11 cellular contexts compared by ENCODE assay signal in the genomic region with DNA sequence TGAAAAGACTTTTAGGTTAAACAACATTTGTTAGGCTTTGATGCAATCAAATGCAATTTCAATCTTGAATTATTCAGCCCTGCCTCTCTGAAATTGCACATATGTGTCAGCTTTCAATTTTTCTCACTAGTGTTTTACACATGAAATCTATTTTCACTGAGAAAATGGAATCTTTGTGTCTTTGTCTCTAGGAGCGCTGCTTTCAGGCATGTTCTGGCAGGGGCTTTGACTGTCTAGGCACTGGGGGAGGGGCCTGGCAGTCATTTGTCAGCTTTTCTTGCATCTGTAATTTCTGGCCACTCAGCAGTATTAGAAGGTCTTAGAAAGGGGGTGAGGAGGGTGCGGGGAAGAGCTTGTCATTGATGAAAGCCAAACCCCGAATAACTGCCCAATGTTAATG.
DNase-seq lines count a peak whose midpoint lies in the region; ATAC-seq, FAIRE-seq and TF ChIP-seq lines count a peak whose summit lies in the region.
"Had no signal": no experiment of that assay in that cellular context is flagged by ENCODE, and none has a peak within 500 bp of the region (broad histone marks: within the 10 kb centered on the region; RNA-seq: fewer than 3 reads in every experiment).

No MANE protein-coding gene starts in this region.

- no peaks in the 10 kb centered on the region for H3K9me3 ChIP-seq in HepG2 (ENCODE audit: low read length)
- H3K9me3 ChIP-seq in right lobe of liver, result no peaks in the 10 kb centered on the region
- no peaks in the 10 kb centered on the region for H3K9me3 ChIP-seq in T-helper 17 cell (ENCODE audit: control insufficient read depth, low read length, poor library complexity, severe bottlenecking)

- H4K20me1 ChIP-seq in HepG2 (ENCODE audit: insufficient read depth, low read length), result no peaks in the 10 kb centered on the region

- no peak overlapping the region for H3K27ac ChIP-seq in HepG2 (ENCODE audit: extremely low read length, insufficient read depth, low read length)
- no peak overlapping the region for H3K27ac ChIP-seq in right lobe of liver

- H3K27me3 ChIP-seq in HepG2 (ENCODE audit: control insufficient read depth in 1 of 2, insufficient read depth in 2 of 2, low read length in 2 of 2) (no peaks in the 10 kb centered on the region), right lobe of liver (no peaks in the 10 kb centered on the region)

- in situ Hi-C loops in HepG2 (cut with HindIII; ENCODE audit: extremely low pct_ligation_motif_present, low pct_unique_long_range_greater_than_20kb), result no loop called here

- H3K4me3 Mint-ChIP-seq in MCF 10A (ENCODE audit: unreplicated experiment), result peak overlapping the region; percentile 54
- no peak overlapping the region for H3K4me3 Mint-ChIP-seq in T-helper 17 cell
- H3K4me3 Mint-ChIP-seq: activated CD8-positive, alpha-beta T cell treated with anti-CD3 and anti-CD28 coated beads, Interleukin-2, amount 10 ng/mL, durations not matched to agents 7 days and 5 days had no signal

- FAIRE-seq in HepG2 (lab: Jason Lieb, UNC), result no peak

- TF ChIP-seq EP300 in HepG2 (IDR thresholded peaks at IDR 0.05; ENCODE audit: low read depth in 2 of 2, low read length in 2 of 2) (no peak), HepG2 (CRISPR knock-in tag; IDR thresholded peaks at IDR 0.05; ENCODE audit: borderline replicate concordance) (no peak)

- TF ChIP-seq CTCF in HepG2 (CRISPR knock-in tag; IDR thresholded peaks at IDR 0.05) (no peak), right lobe of liver (IDR thresholded peaks at IDR 0.05) (no peak), MCF 10A (IDR thresholded peaks at IDR 0.05; ENCODE audit: unreplicated experiment) (no peak)

- H3K27me3 Mint-ChIP-seq in MCF 10A (ENCODE audit: insufficient read depth, unreplicated experiment) (no peaks in the 10 kb centered on the region), T-helper 17 cell (no peaks in the 10 kb centered on the region)
- H3K27me3 Mint-ChIP-seq: CD4-positive, CD25-positive, alpha-beta regulatory T cell had no signal

- H3K79me2 ChIP-seq in HepG2 (ENCODE audit: insufficient read depth, low read length), result no peaks in the 10 kb centered on the region

- POLR2A ChIA-PET in HepG2 (lab: Yijun Ruan, JAX), result no interaction called here
- POLR2A ChIA-PET in MCF 10A (lab: Yijun Ruan, JAX), result interaction anchor here (0.6 to 26.6 kb wide), 14 partner anchors 9 to 180 kb away, joined by 3 to 502 read pairs (median 11); no protein-coding TSS in a partner anchor

- H3K4me1 Mint-ChIP-seq in MCF 10A (ENCODE audit: insufficient read depth, unreplicated experiment) (peaks cover 64% of the 10 kb centered on the region), T-helper 17 cell (peaks cover 12% of the 10 kb centered on the region)

- H3K36me3 Mint-ChIP-seq in MCF 10A (ENCODE audit: insufficient read depth, unreplicated experiment), result peaks cover 25% of the 10 kb centered on the region
- peaks cover 6% of the 10 kb centered on the region for H3K36me3 Mint-ChIP-seq in T-helper 17 cell (ENCODE audit: low read depth)

- H3K9ac ChIP-seq in HepG2 (ENCODE audit: insufficient read depth, low read depth, low read length), result no peak overlapping the region

- H3K4me3 ChIP-seq in HepG2 (replicated peaks in 1 of 3; ENCODE audit: insufficient read depth in 1 of 3, low read depth in 2 of 3, low read length in 3 of 3), result no peak overlapping the region
- H3K4me3 ChIP-seq in right lobe of liver, result no peak overlapping the region

- ATAC-seq in HepG2 (no peak), right lobe of liver (no peak), GM18907 (IDR thresholded peaks at IDR 0.05; ENCODE audit: unreplicated experiment) (no peak), T-helper 17 cell (no peak)
- ATAC-seq: activated CD8-positive, alpha-beta T cell treated with anti-CD3 and anti-CD28 coated beads, Interleukin-2, amount 10 ng/mL, durations not matched to agents 7 days and 5 days had no signal

- BruUV-seq in HepG2 (replicated peaks; lab: Mats Ljungman, UMichigan) (no TSS peak), MCF 10A (replicated peaks; lab: Mats Ljungman, UMichigan) (no TSS peak)

- no peak for TF ChIP-seq POLR2A in HepG2 (IDR thresholded peaks at IDR 0.05; ENCODE audit: insufficient read depth in 1 of 2, low read depth in 2 of 2, low read length in 2 of 2)
- TF ChIP-seq POLR2A in right lobe of liver (IDR thresholded peaks at IDR 0.05), result no peak

- intact Hi-C loops in HepG2 (cut with micrococcal nuclease; ENCODE audit: unreplicated experiment) (no loop called here), right lobe of liver (cut with DNase I) (no loop called here), MCF 10A (cut with micrococcal nuclease) (loop anchor here (2.0 kb wide), 2 partner anchors 14 to 32 kb away; no protein-coding TSS in a partner anchor)

- H2AFZ ChIP-seq in HepG2 (ENCODE audit: low read length), result no peak overlapping the region

- H3K27ac Mint-ChIP-seq in MCF 10A (ENCODE audit: low read depth, unreplicated experiment) (peak overlapping the region; percentile 94), T-helper 17 cell (no peak overlapping the region)
- H3K27ac Mint-ChIP-seq: activated CD8-positive, alpha-beta T cell treated with anti-CD3 and anti-CD28 coated beads, Interleukin-2, amount 10 ng/mL, durations not matched to agents 7 days and 5 days had no signal

- no peak overlapping the region for H3K4me2 ChIP-seq in HepG2 (ENCODE audit: low read depth, low read length)

- no peaks in the 10 kb centered on the region for H3K9me3 Mint-ChIP-seq in MCF 10A (ENCODE audit: unreplicated experiment)

- H3K4me1 ChIP-seq in HepG2 (ENCODE audit: insufficient read depth, low read length), result no peaks in the 10 kb centered on the region
- H3K4me1 ChIP-seq in right lobe of liver, result no peaks in the 10 kb centered on the region

- TF ChIP-seq RAD21 in HepG2 (CRISPR knock-in tag; IDR thresholded peaks at IDR 0.05), result no peak

- 86% methylated on average over 3 of the region's 3 CpGs for WGBS in HepG2 (ENCODE audit: low lambda C conversion rate)
- 53% methylated on average over 3 of the region's 3 CpGs for WGBS in right lobe of liver (ENCODE audit: insufficient coverage, low coverage, low lambda C conversion rate, missing lambda C conversion rate)

- DNase-seq in HepG2 (ENCODE audit: low spot score) (no peak), right lobe of liver (no peak), MCF 10A (ENCODE audit: unreplicated experiment) (peak; percentile 66), left kidney (ENCODE audit: low read depth, low spot score) (peak; percentile 63), NCI-H1930 (lab: John Stamatoyannopoulos, UW) (no peak), SHP77 (lab: John Stamatoyannopoulos, UW) (no peak), T-helper 17 cell (no peak)
- DNase-seq: activated CD8-positive, alpha-beta T cell treated with anti-CD3 and anti-CD28 coated beads, Interleukin-2, amount 10 ng/mL, durations not matched to agents 7 days and 5 days; CD4-positive, CD25-positive, alpha-beta regulatory T cell; central memory CD4-positive, alpha-beta T cell had no signal

- CTCF ChIA-PET in HepG2 (lab: Yijun Ruan, JAX; ENCODE audit: low intra/inter-chr PET ratio, low total read pairs), result no interaction called here
- CTCF ChIA-PET in MCF 10A (lab: Yijun Ruan, JAX), result interaction anchor here (0.6 to 3.6 kb wide), 11 partner anchors 11 to 1632 kb away, joined by 3 to 25 read pairs (median 4); no protein-coding TSS in a partner anchor

- no peaks in the 10 kb centered on the region for H3K36me3 ChIP-seq in HepG2 (replicated peaks in 1 of 2; ENCODE audit: control insufficient read depth in 1 of 2, insufficient read depth in 2 of 2, low read length in 2 of 2)
- H3K36me3 ChIP-seq in right lobe of liver, result no peaks in the 10 kb centered on the region

TF ChIP-seq in HepG2, 621 proteins besides CTCF, POLR2A, EP300 and RAD21:
- TF ChIP-seq, protein P1, sequence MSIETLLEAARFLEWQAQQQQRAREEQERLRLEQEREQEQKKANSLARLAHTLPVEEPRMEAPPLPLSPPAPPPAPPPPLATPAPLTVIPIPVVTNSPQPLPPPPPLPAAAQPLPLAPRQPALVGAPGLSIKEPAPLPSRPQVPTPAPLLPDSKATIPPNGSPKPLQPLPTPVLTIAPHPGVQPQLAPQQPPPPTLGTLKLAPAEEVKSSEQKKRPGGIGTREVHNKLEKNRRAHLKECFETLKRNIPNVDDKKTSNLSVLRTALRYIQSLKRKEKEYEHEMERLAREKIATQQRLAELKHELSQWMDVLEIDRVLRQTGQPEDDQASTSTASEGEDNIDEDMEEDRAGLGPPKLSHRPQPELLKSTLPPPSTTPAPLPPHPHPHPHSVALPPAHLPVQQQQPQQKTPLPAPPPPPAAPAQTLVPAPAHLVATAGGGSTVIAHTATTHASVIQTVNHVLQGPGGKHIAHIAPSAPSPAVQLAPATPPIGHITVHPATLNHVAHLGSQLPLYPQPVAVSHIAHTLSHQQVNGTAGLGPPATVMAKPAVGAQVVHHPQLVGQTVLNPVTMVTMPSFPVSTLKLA (IDR thresholded peaks at IDR 0.05), result no peak
- no peak for TF ChIP-seq NFE2L1 (CRISPR knock-in tag; IDR thresholded peaks at IDR 0.05; ENCODE audit: borderline replicate concordance)
- no peak for TF ChIP-seq ARHGAP35 (CRISPR knock-in tag; IDR thresholded peaks at IDR 0.05; ENCODE audit: borderline replicate concordance)
- no peak for TF ChIP-seq ZBTB3 (CRISPR knock-in tag; IDR thresholded peaks at IDR 0.05; ENCODE audit: borderline replicate concordance, low read depth)
- peak; percentile 68 for TF ChIP-seq MAFF (IDR thresholded peaks at IDR 0.05; ENCODE audit: low read depth, low read length)
- no peak for TF ChIP-seq ZSCAN30 (CRISPR knock-in tag; IDR thresholded peaks at IDR 0.05)
- TF ChIP-seq MAFK (conservative IDR thresholded peaks at IDR 0.05 in 1 of 2, IDR thresholded peaks at IDR 0.05 in 1 of 2; ENCODE audit: low read length in 2 of 2), result peak; percentile 44 to 67; a peak in 3 of 4 replicates

Comparison
In these comparisons a context has a peak if more than half of its experiments do, and no peak if none do; other contexts are left out.
1. DNase-seq: peak in MCF 10A (single experiment) and left kidney (single experiment); none in HepG2 (single experiment), right lobe of liver (0 of 3), NCI-H1930 (0 of 2), SHP77 (0 of 2) and T-helper 17 cell (0 of 3).